8 cellular contexts compared by ENCODE assay signal in genomic region chr5:136030956-136031611, GRCh38. TPM values are rescaled to one million over a fixed set of nuclear protein-coding genes. Genes with fewer than 3 reads are reported as not detected.
DNase-seq lines count a peak whose midpoint lies in the region; ATAC-seq and TF ChIP-seq lines count a peak whose summit lies in the region.

No MANE protein-coding gene starts in this region.

- H3K27ac Mint-ChIP-seq in T-cell, result peak overlapping the region in 1 of 2 donors; percentile 18

- peaks cover 18 to 32% of the 10 kb centered on the region in 2 donors for H3K27me3 Mint-ChIP-seq in T-cell

- intact Hi-C loops in heart right ventricle (cut with DNase I) (loop anchor here in 2 of 10 donors (5.0 to 10.0 kb wide), 2 partner anchors 36 to 56 kb away; no protein-coding TSS in a partner anchor), Right ventricle myocardium superior (cut with DNase I) (no loop called here)

- H3K27me3 ChIP-seq in heart right ventricle (peaks cover 0 to 9% (median 0%) of the 10 kb centered on the region in 7 donors), MG63 (no peaks in the 10 kb centered on the region)

- H3K36me3 ChIP-seq in heart right ventricle, result peaks cover 0 to 37% (median 0%) of the 10 kb centered on the region in 9 donors
- H3K36me3 ChIP-seq in MG63, result peaks cover 72% of the 10 kb centered on the region

- ATAC-seq in heart right ventricle, result peak in 4 of 8 donors; percentile 12 to 24 (median 16)
- no peak for ATAC-seq in Right ventricle myocardium superior (ENCODE audit: poor library complexity)
- no peak for ATAC-seq in T-cell (replicated peaks in 1 of 4)

- CTCF ChIA-PET in T-cell (lab: Charles Lee), result interaction anchor here in 1 of 2 donors (0.5 kb wide), 1 partner anchor 1386 kb away, joined by 4 read pairs; no protein-coding TSS in a partner anchor

- 45 to 47% methylated on average over 8 of the region's 8 CpGs for WGBS in heart right ventricle, 2 donors

- peaks cover 5 to 25% (median 7%) of the 10 kb centered on the region in 3 donors for H3K4me1 Mint-ChIP-seq in T-cell

- no peak for TF ChIP-seq CTCF in heart right ventricle (IDR thresholded peaks at IDR 0.05)
- TF ChIP-seq CTCF in fibroblast of pulmonary artery (IDR thresholded peaks at IDR 0.05; ENCODE audit: low read length, missing control alignments), result no peak

- peak overlapping the region in 7 of 10 donors; percentile 61 to 81 (median 72) for H3K4me3 ChIP-seq in heart right ventricle
- H3K4me3 ChIP-seq in MG63, result peak overlapping the region; percentile 69
- peak overlapping the region; percentile 75 for H3K4me3 ChIP-seq in fibroblast of pulmonary artery (replicated peaks; ENCODE audit: low read depth, low read length)

- H3K4me3 Mint-ChIP-seq in T-cell, result no peak overlapping the region

- no peaks in the 10 kb centered on the region for H3K36me3 Mint-ChIP-seq in T-cell

- no peak for DNase-seq in heart right ventricle
- DNase-seq in Right ventricle myocardium superior, result no peak
- DNase-seq in MG63, result no peak
- DNase-seq in fibroblast of pulmonary artery (ENCODE audit: low read depth), result no peak
- DNase-seq in T-cell, result no peak
- DNase-seq in NK-92 treated with Interleukin-12 subunit alpha and Interleukin-12 subunit beta, amount 100 ng/mL, for 24 hours (lab: John Stamatoyannopoulos, UW), result no peak
- DNase-seq in SHP77 (lab: John Stamatoyannopoulos, UW), result no peak
- DNase-seq in glomerular visceral epithelial cell (ENCODE audit: extremely low spot score), result no peak

- H3K9me3 ChIP-seq in heart right ventricle (no peaks in the 10 kb centered on the region), MG63 (no peaks in the 10 kb centered on the region)

- H3K9me3 Mint-ChIP-seq in T-cell, result no peaks in the 10 kb centered on the region

- POLR2A ChIA-PET in T-cell (lab: Charles Lee), result no interaction called here

- peaks cover 6 to 94% (median 61%) of the 10 kb centered on the region in 9 donors for H3K4me1 ChIP-seq in heart right ventricle

- H3K27ac ChIP-seq in heart right ventricle, result peak overlapping the region in 7 of 10 donors; percentile 13 to 93 (median 58)

RNA-seq across cellular contexts. Expression of gene TGFBI, which starts 2.3 kb away (rescaled TPM):
- total RNA-seq in heart right ventricle (100 to 1,000 TPM in 1 of 10 donors, 10 to 100 TPM in 9; 29.6 to 137 (median 46.2) TPM), Right ventricle myocardium superior (49.9 TPM), T-cell (1 to 10 TPM; 1.9 to 5.1 (median 2.9) TPM)
- polyA plus RNA-seq in heart right ventricle, result 10 to 100 TPM; 65.5 to 69.9 TPM
- 2,057 and 2,194 TPM in 2 replicates for total RNA-seq in MG63 (2014; rRNA removed; shearing (Covaris generic); ENCODE audit: low replicate concordance)

Comparison
In these comparisons a context has a peak if more than half of its experiments do, and no peak if none do; other contexts are left out.
1. RNA of gene TGFBI, which starts 2.3 kb away (total RNA-seq): 2,057 to 2,194 TPM in MG63; 49.9 TPM in Right ventricle myocardium superior (single experiment), 29.6 to 137 TPM in heart right ventricle and 1.9 to 5.1 TPM in T-cell; every median in the first group is over 10 times any median in the second.
2. Peak in every context shown above with its lines, with median percentiles within 50 percentile points of each other: H3K4me3 ChIP-seq.